Comparison of ENCODE assay signal across 8 cellular contexts in the genomic region with DNA sequence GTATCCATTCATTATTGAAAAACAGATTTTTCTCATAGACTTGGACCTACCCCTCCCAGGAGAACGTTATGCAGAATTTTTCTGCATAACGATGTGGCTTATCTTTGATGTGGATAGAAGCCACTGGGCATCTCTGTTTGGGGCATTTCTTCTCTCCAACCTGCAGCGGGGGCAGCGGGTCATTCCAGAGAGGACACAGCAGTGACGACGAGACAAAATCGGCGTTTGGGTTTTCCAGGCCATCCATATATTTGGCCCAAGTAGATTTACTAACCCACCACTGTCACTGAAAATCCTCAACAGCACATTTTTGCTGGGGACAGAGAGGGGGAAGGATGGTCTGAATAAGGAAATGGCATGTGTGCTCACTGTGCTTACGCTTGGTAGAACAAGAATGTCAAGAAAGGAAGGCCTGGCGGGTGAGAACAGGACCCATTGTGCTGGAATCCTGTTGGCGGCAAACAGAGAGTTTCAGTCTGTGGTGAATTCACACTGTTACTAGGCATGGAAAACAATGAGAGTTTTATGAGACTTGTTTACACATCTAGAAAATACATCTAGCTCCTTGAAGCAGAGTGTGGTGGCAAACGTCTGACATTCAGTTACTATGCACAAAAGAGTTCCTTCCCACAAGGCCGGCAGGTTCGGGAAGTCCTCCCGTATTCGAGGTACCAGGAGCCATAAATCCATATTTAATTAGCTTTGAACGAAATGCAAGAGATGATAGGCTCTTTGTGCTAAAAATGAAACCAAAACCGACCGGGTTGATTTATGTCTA.
DNase-seq lines count a peak whose midpoint lies in the region; ATAC-seq and FAIRE-seq lines count a peak whose summit lies in the region.

No MANE protein-coding gene starts in this region.

- H3K9me3 ChIP-seq in KOPT-K1 (ENCODE audit: insufficient read depth, low read length, poor library complexity, severe bottlenecking), result no peaks in the 10 kb centered on the region

- FAIRE-seq in A204.1 (lab: Jason Lieb, UNC), result peak; percentile 14

- peak; percentile 72 for DNase-seq in dermis blood vessel endothelial cell
- peak; percentile 10 for DNase-seq in myocyte (ENCODE audit: low read depth)
- no peak for DNase-seq in activated CD8-positive, alpha-beta memory T cell treated with anti-CD3 and anti-CD28 coated beads, Interleukin-2, amount 50 U/mL, for 48 hours
- DNase-seq in NCI-H526 treated with DMSO at 0.1 percent for 48 hours (lab: John Stamatoyannopoulos, UW), result no peak

- peak overlapping the region; percentile 17 for H3K27ac ChIP-seq in KOPT-K1 (ENCODE audit: low read depth, low read length, poor library complexity, severe bottlenecking)

- ATAC-seq in GM18511 (IDR thresholded peaks at IDR 0.05; ENCODE audit: unreplicated experiment) (no peak), HG03175 (IDR thresholded peaks at IDR 0.05; ENCODE audit: unreplicated experiment) (no peak)

- H3K36me3 ChIP-seq in KOPT-K1 (ENCODE audit: insufficient read depth, low read length), result no peaks in the 10 kb centered on the region

Comparison
In these comparisons a context has a peak if more than half of its experiments do, and no peak if none do; other contexts are left out.
1. DNase-seq: peak in dermis blood vessel endothelial cell (single experiment) and myocyte (single experiment); none in activated CD8-positive, alpha-beta memory T cell treated with anti-CD3 and anti-CD28 coated beads, Interleukin-2, amount 50 U/mL, for 48 hours (single experiment) and NCI-H526 treated with DMSO at 0.1 percent for 48 hours (single experiment).